Comparison of ENCODE assay signal across 8 cellular contexts in the genomic region with DNA sequence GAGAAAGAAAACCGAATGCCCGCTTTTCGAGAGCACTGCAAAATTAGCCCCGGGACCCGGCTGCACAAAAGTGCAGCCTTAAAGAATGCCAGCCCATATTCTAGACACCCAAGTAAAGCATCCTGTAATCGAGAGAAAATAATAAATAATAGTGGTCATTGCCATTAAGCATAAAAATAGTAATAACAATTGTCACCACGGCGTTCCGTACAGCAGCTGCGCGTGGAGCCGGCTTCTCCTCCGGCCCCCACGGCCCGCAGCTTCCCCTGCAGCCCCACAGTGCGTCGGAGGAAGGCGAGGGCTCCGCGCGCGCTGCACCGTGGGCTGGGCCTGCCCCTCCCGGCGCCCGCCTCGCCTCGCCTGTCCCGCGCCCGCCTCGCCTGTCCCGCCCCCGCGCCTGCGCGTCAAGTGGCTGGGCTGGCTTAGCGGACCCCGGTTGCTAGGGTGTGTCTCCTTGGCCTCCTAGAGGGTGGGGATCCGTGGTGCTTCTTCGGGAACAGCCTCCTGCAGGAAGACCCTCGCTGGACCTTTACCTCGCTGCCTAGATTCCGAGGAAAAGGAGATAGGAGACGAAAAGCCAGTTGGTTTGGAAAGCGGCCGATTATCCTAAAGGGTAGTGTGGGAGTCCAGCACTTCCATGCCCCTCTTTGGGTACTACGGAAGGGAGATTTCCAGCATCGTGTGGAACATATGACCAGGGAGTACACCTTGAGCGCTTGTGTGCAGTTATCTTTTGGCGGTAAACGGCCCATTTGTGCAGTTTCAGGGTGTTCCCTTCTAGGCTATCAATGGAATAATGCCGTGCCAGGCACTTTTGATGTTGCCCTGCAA. TPM values are rescaled to one million over a fixed set of nuclear protein-coding genes. Genes with fewer than 3 reads are reported as not detected.
DNase-seq lines count a peak whose midpoint lies in the region; ATAC-seq and TF ChIP-seq lines count a peak whose summit lies in the region.

A gene with protein sequence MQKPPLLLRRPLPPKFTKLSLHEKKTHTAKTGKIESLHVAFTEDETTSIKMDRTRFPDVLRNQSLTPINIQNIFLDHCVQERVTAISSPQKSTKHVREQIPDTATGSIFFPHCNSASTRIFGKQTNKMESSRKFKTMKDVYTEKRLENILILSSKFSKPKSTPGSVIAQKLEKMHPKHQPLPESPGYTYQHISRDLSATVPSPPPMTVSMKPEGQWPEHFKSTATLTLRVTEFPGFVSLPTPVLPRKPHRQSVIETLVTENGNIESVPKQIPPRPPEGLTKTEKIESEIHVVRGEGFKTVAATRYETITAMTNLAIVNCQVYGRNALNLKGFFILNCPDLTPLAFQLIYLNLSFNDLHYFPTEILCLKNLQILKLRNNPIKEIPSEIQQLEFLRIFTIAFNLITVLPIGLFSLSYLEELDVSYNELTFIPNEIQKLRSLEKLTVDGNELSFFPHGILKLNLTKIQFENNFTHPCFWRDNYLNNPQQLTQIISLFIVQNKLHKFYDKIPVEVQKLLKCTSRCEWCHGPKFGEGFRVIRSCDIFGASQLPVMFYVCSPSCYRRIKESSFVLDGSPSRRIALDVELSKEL (plus strand): TSS at position 408 of the 831 bp plus-strand sequence. CDS start 1,107 bp downstream, outside the sequence.

- H3K4me1 ChIP-seq in DND-41 (ENCODE audit: insufficient read depth, low read length) = peaks cover 37% of the 10 kb centered on the region
- H3K4me1 ChIP-seq in left ventricle myocardium inferior = peaks cover 14% of the 10 kb centered on the region
- H3K4me1 ChIP-seq in urinary bladder (ENCODE audit: insufficient read depth) = peaks cover 2% of the 10 kb centered on the region

- no peaks in the 10 kb centered on the region for H3K9me3 ChIP-seq in DND-41 (ENCODE audit: insufficient read depth, low read length, severe bottlenecking)
- no peaks in the 10 kb centered on the region for H3K9me3 ChIP-seq in SU-DHL-6 (ENCODE audit: insufficient read depth, low read length)
- peaks cover 6% of the 10 kb centered on the region for H3K9me3 ChIP-seq in left ventricle myocardium inferior (replicated peaks)

- H3K27ac ChIP-seq in DND-41 (ENCODE audit: low read length) = peak within 1 kb of the TSS; percentile 92
- no peak within 1 kb of the TSS for H3K27ac ChIP-seq in SU-DHL-6 (ENCODE audit: low read depth, low read length)
- no peak within 1 kb of the TSS for H3K27ac ChIP-seq in left ventricle myocardium inferior (replicated peaks)
- H3K27ac ChIP-seq in urinary bladder (ENCODE audit: low read depth) = no peak within 1 kb of the TSS

- ATAC-seq in DND-41 (ENCODE audit: insufficient read depth, low read depth) (peak; percentile 98), GM21529 (IDR thresholded peaks at IDR 0.05; ENCODE audit: unreplicated experiment) (peak; percentile 96)

- peaks cover 7% of the 10 kb centered on the region; the same call in 1 of the 2 replicates for H3F3A ChIP-seq in SU-DHL-6 (ENCODE audit: insufficient read depth)

- H3K27me3 ChIP-seq in DND-41 (ENCODE audit: insufficient read depth, low read length, poor library complexity) (no peaks in the 10 kb centered on the region), SU-DHL-6 (ENCODE audit: low read length) (no peaks in the 10 kb centered on the region), left ventricle myocardium inferior (ENCODE audit: low read depth) (peaks cover 54% of the 10 kb centered on the region)

- H3K36me3 ChIP-seq in DND-41 (ENCODE audit: insufficient read depth, low read length) = no peaks in the 10 kb centered on the region
- no peaks in the 10 kb centered on the region for H3K36me3 ChIP-seq in SU-DHL-6 (ENCODE audit: low read length)
- no peaks in the 10 kb centered on the region for H3K36me3 ChIP-seq in left ventricle myocardium inferior
- no peaks in the 10 kb centered on the region for H3K36me3 ChIP-seq in urinary bladder (ENCODE audit: insufficient read depth)

- peaks cover 32% of the 10 kb centered on the region for H3K79me2 ChIP-seq in DND-41 (ENCODE audit: insufficient read depth, low read length)
- H3K79me2 ChIP-seq in SU-DHL-6 (ENCODE audit: insufficient read depth, low read length) = no peaks in the 10 kb centered on the region

- peak within 1 kb of the TSS in 2 of 3 donors; percentile 82 to 90 for H3K27ac Mint-ChIP-seq in IgD-negative memory B cell
- H3K27ac Mint-ChIP-seq in progenitor cell of endocrine pancreas = peak within 1 kb of the TSS; percentile 64

- intact Hi-C loops in left ventricle myocardium inferior (cut with micrococcal nuclease) = no loop called here

- H3K9me3 Mint-ChIP-seq in IgD-negative memory B cell = peaks cover 0 to 3% (median 0%) of the 10 kb centered on the region in 3 donors
- H3K9me3 Mint-ChIP-seq in progenitor cell of endocrine pancreas (ENCODE audit: low read depth) = peaks cover 8% of the 10 kb centered on the region

- H3K4me3 Mint-ChIP-seq in IgD-negative memory B cell (peak within 1 kb of the TSS; percentile 84 to 94 (median 89)), progenitor cell of endocrine pancreas (ENCODE audit: low read depth) (peak within 1 kb of the TSS; percentile 82)

- no peaks in the 10 kb centered on the region for H3K9me2 ChIP-seq in SU-DHL-6 (replicated peaks; ENCODE audit: insufficient read depth, low read length)

- H3K4me3 ChIP-seq in DND-41 (ENCODE audit: low read depth in 1 of 2, low read length in 2 of 2) (peak within 1 kb of the TSS; percentile 57 to 90), SU-DHL-6 (ENCODE audit: insufficient read depth, low read length, poor library complexity, severe bottlenecking) (peak within 1 kb of the TSS; percentile 56), left ventricle myocardium inferior (peak within 1 kb of the TSS; percentile 65), urinary bladder (ENCODE audit: low read depth, low read length) (peak within 1 kb of the TSS; percentile 46)

- peak within 1 kb of the TSS; percentile 98 for H2AFZ ChIP-seq in DND-41 (ENCODE audit: low read depth, low read length)
- peak within 1 kb of the TSS; percentile 96 for H2AFZ ChIP-seq in SU-DHL-6 (ENCODE audit: low read depth, low read length, severe bottlenecking)

- peak within 1 kb of the TSS; percentile 98 for H3K4me2 ChIP-seq in DND-41 (ENCODE audit: insufficient read depth, low read length)
- H3K4me2 ChIP-seq in SU-DHL-6 (ENCODE audit: low read depth, low read length, poor library complexity, severe bottlenecking) = peak within 1 kb of the TSS; percentile 78

- 3% methylated on average over 53 of the region's 53 CpGs for WGBS in urinary bladder

- H4K20me1 ChIP-seq in DND-41 (ENCODE audit: insufficient read depth, low read length) (no peaks in the 10 kb centered on the region), SU-DHL-6 (ENCODE audit: low read depth, low read length) (no peaks in the 10 kb centered on the region)

- H3K36me3 Mint-ChIP-seq in IgD-negative memory B cell (no peaks in the 10 kb centered on the region), progenitor cell of endocrine pancreas (ENCODE audit: insufficient read depth) (no peaks in the 10 kb centered on the region)

- H3K4me1 Mint-ChIP-seq in IgD-negative memory B cell = peaks cover 5 to 13% (median 13%) of the 10 kb centered on the region in 3 donors
- peaks cover 33% of the 10 kb centered on the region for H3K4me1 Mint-ChIP-seq in progenitor cell of endocrine pancreas (ENCODE audit: low read depth)

- TF ChIP-seq CTCF in DND-41 (IDR thresholded peaks at IDR 0.05; ENCODE audit: borderline replicate concordance, extremely low read depth, low read length, poor library complexity, severe bottlenecking) (no peak), SU-DHL-6 (IDR thresholded peaks at IDR 0.05; ENCODE audit: insufficient read depth, low read length, poor library complexity, severe bottlenecking) (no peak), left ventricle myocardium inferior (IDR thresholded peaks at IDR 0.05; ENCODE audit: borderline replicate concordance) (no peak), progenitor cell of endocrine pancreas (IDR thresholded peaks at IDR 0.05; ENCODE audit: unreplicated experiment) (peak; percentile 6)

- H3K9ac ChIP-seq in DND-41 (ENCODE audit: low read depth, low read length) = peak within 1 kb of the TSS; percentile 71
- H3K9ac ChIP-seq in SU-DHL-6 (ENCODE audit: low read length) = peak within 1 kb of the TSS; percentile 52

- H3K27me3 Mint-ChIP-seq in IgD-negative memory B cell (peaks cover 3% of the 10 kb centered on the region), progenitor cell of endocrine pancreas (no peaks in the 10 kb centered on the region)

- DNase-seq in DND-41 (peak; percentile 92), left ventricle myocardium inferior (peak; percentile 81), progenitor cell of endocrine pancreas (ENCODE audit: low spot score, unreplicated experiment) (peak; percentile 69)
- peak; percentile 56 for DNase-seq in activated naive CD8-positive, alpha-beta T cell treated with anti-CD3 and anti-CD28 coated beads, Interleukin-2, amount 50 U/mL, for 16 hours (ENCODE audit: low read depth, low spot score)

RNA-seq across cellular contexts. Expression of the gene that starts here (rescaled TPM):
- not detected for polyA plus RNA-seq in IgD-negative memory B cell
- not detected for total RNA-seq in left ventricle myocardium inferior
- total RNA-seq in progenitor cell of endocrine pancreas = 0.24 and 0.42 TPM in 2 replicates
- 1.2 TPM for total RNA-seq in urinary bladder
- not detected for polyA plus RNA-seq in urinary bladder

Comparison
In these comparisons a context has a peak if more than half of its experiments do, and no peak if none do; other contexts are left out.
1. Peak in DNase-seq and H3K4me3 ChIP-seq in left ventricle myocardium inferior; RNA of the gene not detected or under 1 TPM.
2. Peak in DNase-seq in progenitor cell of endocrine pancreas; RNA of the gene not detected or under 1 TPM.